In the genomic region with DNA sequence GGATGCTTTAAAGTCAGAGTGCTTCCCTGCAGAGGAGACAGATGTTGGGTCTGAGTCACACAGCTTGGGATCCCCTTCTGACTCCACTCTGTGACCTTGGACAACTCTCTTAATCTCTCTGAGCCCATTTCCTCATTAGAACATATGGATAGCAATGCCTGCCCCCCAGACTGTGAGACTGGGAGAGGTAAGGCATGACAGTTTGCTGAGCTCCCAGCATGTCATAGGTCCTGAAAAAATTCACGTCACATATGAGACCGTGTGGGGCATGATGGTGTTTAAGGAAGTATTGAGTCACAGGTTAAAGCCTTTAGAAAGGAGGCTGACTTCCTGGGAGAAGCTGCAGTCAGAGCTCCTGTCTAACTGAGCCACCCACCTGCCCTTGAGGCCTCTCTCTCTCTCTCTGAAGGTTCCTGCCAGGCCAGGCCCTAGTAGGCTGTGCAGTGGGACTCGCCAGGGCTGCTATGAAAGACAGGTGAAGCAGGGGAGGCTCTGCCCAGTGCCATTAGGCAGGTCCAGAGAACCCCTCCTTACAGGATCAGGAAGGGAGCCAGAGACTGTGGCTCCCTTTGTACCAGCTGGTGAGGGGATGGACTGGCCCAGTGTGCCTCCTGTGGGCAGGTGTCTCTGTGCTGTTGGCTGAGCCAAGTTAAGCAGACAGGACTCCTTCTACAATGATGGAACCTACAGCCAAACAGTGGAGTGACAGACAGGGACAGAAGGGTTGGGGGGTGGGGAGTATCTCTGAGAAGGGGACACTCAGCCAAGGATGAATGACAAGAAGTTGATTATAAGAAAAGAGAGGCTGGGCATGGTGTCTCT, we compare ENCODE assay signal across 12 cellular contexts. TPM values are rescaled to one million over a fixed set of nuclear protein-coding genes. Genes with fewer than 3 reads are reported as not detected.
DNase-seq lines count a peak whose midpoint lies in the region; ATAC-seq and TF ChIP-seq lines count a peak whose summit lies in the region.
"Had no signal": no experiment of that assay in that cellular context is flagged by ENCODE, and none has a peak within 500 bp of the region (broad histone marks: within the 10 kb centered on the region; RNA-seq: fewer than 3 reads in every experiment).

No MANE protein-coding gene starts in this region.

- no peaks in the 10 kb centered on the region for H4K20me1 ChIP-seq in PC-9 (ENCODE audit: insufficient read depth)

- no peaks in the 10 kb centered on the region for H3K4me1 ChIP-seq in PC-9 (replicated peaks; ENCODE audit: insufficient read depth)
- H3K4me1 ChIP-seq: right lobe of liver had no signal

- H3K4me1 Mint-ChIP-seq in chondrocyte (ENCODE audit: low read depth), result peaks cover 3% of the 10 kb centered on the region
- H3K4me1 Mint-ChIP-seq: memory B cell had no signal

- POLR2A ChIA-PET in PC-9 (lab: Charles Lee; ENCODE audit: unreplicated experiment), result no interaction called here

- ATAC-seq in GM21717 (IDR thresholded peaks at IDR 0.05; ENCODE audit: unreplicated experiment), result no peak
- no peak for ATAC-seq in GM21447 (IDR thresholded peaks at IDR 0.05; ENCODE audit: unreplicated experiment)
- ATAC-seq: right lobe of liver had no signal

- TSS peak; percentile 7 for BruUV-seq in PC-9 (replicated peaks; lab: Mats Ljungman, UMichigan)

- H3K4me3 Mint-ChIP-seq in chondrocyte (ENCODE audit: unreplicated experiment), result no peak overlapping the region
- H3K4me3 Mint-ChIP-seq: memory B cell had no signal

- no peaks in the 10 kb centered on the region for H3K36me3 ChIP-seq in PC-9 (ENCODE audit: low read depth)
- H3K36me3 ChIP-seq: right lobe of liver had no signal

- no peak overlapping the region for H3K27ac Mint-ChIP-seq in chondrocyte (ENCODE audit: unreplicated experiment)
- H3K27ac Mint-ChIP-seq: memory B cell had no signal

- H3K9me2 ChIP-seq in PC-9 (ENCODE audit: insufficient read depth), result no peaks in the 10 kb centered on the region

- H3K9me3 Mint-ChIP-seq in chondrocyte (ENCODE audit: low read depth), result no peaks in the 10 kb centered on the region
- H3K9me3 Mint-ChIP-seq: memory B cell had no signal

- H2AFZ ChIP-seq in PC-9, result no peak overlapping the region

- CTCF ChIA-PET in PC-9 (lab: Charles Lee), result interaction anchor here (0.9 kb wide), 1 partner anchor 39 kb away, joined by 3 read pairs; no protein-coding TSS in a partner anchor

- no peak for TF ChIP-seq CTCF in PC-9 (conservative IDR thresholded peaks at IDR 0.05)
- TF ChIP-seq CTCF in chondrocyte (IDR thresholded peaks at IDR 0.05), result no peak

- peak; percentile 26 for DNase-seq in activated T-cell treated with anti-CD3 and anti-CD28 coated beads for 48 hours (ENCODE audit: low read depth)
- DNase-seq in activated T-cell treated with anti-CD3 and anti-CD28 coated beads, Interleukin-2, amount 50 U/mL, for 1 hour, result no peak
- DNase-seq in PC-9, result no peak
- peak; percentile 44 for DNase-seq in chondrocyte (ENCODE audit: low spot score)
- DNase-seq in stimulated activated CD4-positive, alpha-beta T cell treated with anti-CD3 and anti-CD28 coated beads, Interleukin-2, amount 100 ng/mL, for 4 hours (ENCODE audit: low read depth), result peak; percentile 47
- no peak for DNase-seq in NCI-H2196 treated with DMSO at 0.1 percent for 48 hours (lab: John Stamatoyannopoulos, UW; ENCODE audit: unreplicated experiment)
- DNase-seq: activated effector memory CD4-positive, alpha-beta T cell treated with anti-CD3 and anti-CD28 coated beads, Interleukin-2, amount 50 U/mL, for 16 hours; GOT3; right lobe of liver had no signal

- H3K27ac ChIP-seq in PC-9, result no peak overlapping the region
- H3K27ac ChIP-seq: right lobe of liver had no signal

- H3K4me2 ChIP-seq in PC-9, result no peak overlapping the region

- H3K27me3 ChIP-seq in PC-9 (ENCODE audit: insufficient read depth, low read depth), result no peaks in the 10 kb centered on the region
- H3K27me3 ChIP-seq: right lobe of liver had no signal

- H3K27me3 Mint-ChIP-seq in chondrocyte (ENCODE audit: low read depth), result no peaks in the 10 kb centered on the region

- H3K36me3 Mint-ChIP-seq in chondrocyte (ENCODE audit: low read depth), result no peaks in the 10 kb centered on the region
- H3K36me3 Mint-ChIP-seq: memory B cell had no signal

- peaks cover 6% of the 10 kb centered on the region; the same call in 1 of the 2 replicates for H3F3A ChIP-seq in PC-9 (ENCODE audit: insufficient read depth, low read depth)

- H3K79me2 ChIP-seq in PC-9 (ENCODE audit: low read depth), result no peaks in the 10 kb centered on the region

- no peak overlapping the region for H3K4me3 ChIP-seq in PC-9
- H3K4me3 ChIP-seq: right lobe of liver had no signal

- H3K9me3 ChIP-seq in PC-9 (ENCODE audit: insufficient read depth, low read depth), result no peaks in the 10 kb centered on the region
- H3K9me3 ChIP-seq: right lobe of liver had no signal

- intact Hi-C loops in PC-9 (cut with micrococcal nuclease; ENCODE audit: unreplicated experiment), result no loop called here

RNA-seq across cellular contexts. Expression of gene DOCK3, which starts 19.5 kb away (rescaled TPM):
- total RNA-seq in PC-9 (2021) (15.2 and 16.9 TPM in 2 replicates), chondrocyte (0.15 to 0.25 TPM (median 0.17 TPM) in 3 replicates)

RNA-seq across cellular contexts. Expression of gene MAPKAPK3, which starts 38.3 kb away (rescaled TPM):
- total RNA-seq in PC-9 (2021) (88.2 and 99.5 TPM in 2 replicates), chondrocyte (13.6 to 21.2 TPM (median 20.9 TPM) in 3 replicates)

RNA-seq across cellular contexts. Expression of gene CISH, which starts 43.6 kb away (rescaled TPM):
- 2.7 and 3.2 TPM in 2 replicates for total RNA-seq in PC-9 (2021)
- total RNA-seq in chondrocyte, result 0.85 to 1.8 TPM (median 1.8 TPM) in 3 replicates

Comparison
In these comparisons a context has a peak if more than half of its experiments do, and no peak if none do; other contexts are left out.
1. DNase-seq: peak in activated T-cell treated with anti-CD3 and anti-CD28 coated beads for 48 hours (single experiment), chondrocyte (single experiment) and stimulated activated CD4-positive, alpha-beta T cell treated with anti-CD3 and anti-CD28 coated beads, Interleukin-2, amount 100 ng/mL, for 4 hours (single experiment); none in activated T-cell treated with anti-CD3 and anti-CD28 coated beads, Interleukin-2, amount 50 U/mL, for 1 hour (single experiment), PC-9 (0 of 2) and NCI-H2196 treated with DMSO at 0.1 percent for 48 hours (single experiment).
2. RNA of gene DOCK3, which starts 19.5 kb away (total RNA-seq): 15.2 to 16.9 TPM in PC-9; 0.15 to 0.25 TPM in chondrocyte; every median in the first group is over 10 times any median in the second.